In the genomic region with DNA sequence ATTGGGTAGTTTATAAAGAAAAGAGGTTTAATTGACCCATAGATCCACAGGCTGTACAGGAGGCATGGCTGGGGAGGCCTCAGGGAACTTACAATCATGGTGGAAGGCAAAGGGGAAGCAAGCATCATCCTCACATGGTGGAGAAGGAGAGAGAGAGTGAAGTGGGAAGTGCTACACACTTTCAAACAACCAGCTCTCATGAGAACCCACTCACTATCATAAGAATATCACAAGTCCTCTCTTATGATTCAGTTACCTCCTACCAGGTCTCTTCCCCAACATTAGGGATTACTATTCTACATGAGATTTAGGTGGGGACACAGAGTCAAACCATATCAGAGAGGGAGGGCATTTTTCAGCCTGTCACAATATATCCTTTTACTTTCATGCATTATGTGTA, we compare ENCODE assay signal across 16 cellular contexts. TPM values are rescaled to one million over a fixed set of nuclear protein-coding genes. Genes with fewer than 3 reads are reported as not detected.
A peak's percentile ranks its signal among the peaks of the same experiment; 100 is the strongest.
DNase-seq lines count a peak whose midpoint lies in the region; ATAC-seq and TF ChIP-seq lines count a peak whose summit lies in the region.
"Had no signal": no experiment of that assay in that cellular context is flagged by ENCODE, and none has a peak within 500 bp of the region (broad histone marks: within the 10 kb centered on the region; RNA-seq: fewer than 3 reads in every experiment).

No MANE protein-coding gene starts in this region.

- no peaks in the 10 kb centered on the region for H3K27me3 ChIP-seq in right atrium auricular region

- CTCF ChIA-PET in T-cell (lab: Charles Lee) = interaction anchor here in 1 of 2 donors (0.7 kb wide), 1 partner anchor 12 kb away, joined by 3 read pairs; no protein-coding TSS in a partner anchor

- no peak overlapping the region for H3K4me3 ChIP-seq in right atrium auricular region

- TF ChIP-seq CTCF in right atrium auricular region (IDR thresholded peaks at IDR 0.05) = no peak

- no peaks in the 10 kb centered on the region for H3K27me3 Mint-ChIP-seq in stimulated activated naive CD8-positive, alpha-beta T cell treated with anti-CD3 and anti-CD28 coated beads, Interleukin-15, Interleukin-2, amounts not matched to agents 100 ng/mL and 50 ng/mL, for 24 hours
- no peaks in the 10 kb centered on the region for H3K27me3 Mint-ChIP-seq in T-cell
- no peaks in the 10 kb centered on the region for H3K27me3 Mint-ChIP-seq in central memory CD8-positive, alpha-beta T cell

- no peak overlapping the region for H3K4me3 Mint-ChIP-seq in stimulated activated naive CD8-positive, alpha-beta T cell treated with anti-CD3 and anti-CD28 coated beads, Interleukin-15, Interleukin-2, amounts not matched to agents 100 ng/mL and 50 ng/mL, for 24 hours
- H3K4me3 Mint-ChIP-seq in T-cell = peak overlapping the region in 1 of 3 donors; percentile 4
- no peak overlapping the region for H3K4me3 Mint-ChIP-seq in central memory CD8-positive, alpha-beta T cell
- H3K4me3 Mint-ChIP-seq: B cell had no signal

- no peak overlapping the region for H3K27ac ChIP-seq in right atrium auricular region

- ATAC-seq in stimulated activated naive CD8-positive, alpha-beta T cell treated with anti-CD3 and anti-CD28 coated beads, Interleukin-15, Interleukin-2, amounts not matched to agents 100 U/mL and 50 U/mL, for 24 hours = no peak
- ATAC-seq in T-cell (replicated peaks in 1 of 4) = no peak
- no peak for ATAC-seq in central memory CD8-positive, alpha-beta T cell (replicated peaks; ENCODE audit: extremely low read depth, poor library complexity, severe bottlenecking)
- ATAC-seq: Panc1, Right ventricle myocardium inferior had no signal

- peaks cover 23% of the 10 kb centered on the region for H3K9me3 Mint-ChIP-seq in stimulated activated naive CD8-positive, alpha-beta T cell treated with anti-CD3 and anti-CD28 coated beads, Interleukin-15, Interleukin-2, amounts not matched to agents 100 ng/mL and 50 ng/mL, for 24 hours
- peaks cover 3 to 24% (median 10%) of the 10 kb centered on the region in 3 donors for H3K9me3 Mint-ChIP-seq in T-cell
- H3K9me3 Mint-ChIP-seq in central memory CD8-positive, alpha-beta T cell = peaks cover 9% of the 10 kb centered on the region

- no peaks in the 10 kb centered on the region for H3K36me3 ChIP-seq in right atrium auricular region

- H3K27ac Mint-ChIP-seq in stimulated activated naive CD8-positive, alpha-beta T cell treated with anti-CD3 and anti-CD28 coated beads, Interleukin-15, Interleukin-2, amounts not matched to agents 100 ng/mL and 50 ng/mL, for 24 hours = peak overlapping the region; percentile 59
- H3K27ac Mint-ChIP-seq in T-cell = peak overlapping the region; percentile 56 to 87
- peak overlapping the region; percentile 57 for H3K27ac Mint-ChIP-seq in central memory CD8-positive, alpha-beta T cell (ENCODE audit: low read depth)
- H3K27ac Mint-ChIP-seq: B cell had no signal

- peaks cover 0 to under 1% of the 10 kb centered on the region in 2 donors for H3K9me3 ChIP-seq in right atrium auricular region

- H3K4me1 ChIP-seq in right atrium auricular region = no peaks in the 10 kb centered on the region

- POLR2A ChIA-PET in T-cell (lab: Charles Lee) = interaction anchor here in 1 of 2 donors (0.6 to 0.7 kb wide), 2 partner anchors 9 to 91 kb away, joined by 3 to 4 read pairs; no protein-coding TSS in a partner anchor

- DNase-seq in stimulated activated naive CD8-positive, alpha-beta T cell treated with anti-CD3 and anti-CD28 coated beads, Interleukin-15, Interleukin-2, amounts not matched to agents 100 U/mL and 50 U/mL, for 24 hours = no peak
- DNase-seq in T-cell = no peak
- no peak for DNase-seq in central memory CD8-positive, alpha-beta T cell (ENCODE audit: low spot score in 2 of 2)
- DNase-seq in right atrium auricular region (ENCODE audit: low spot score) = no peak
- no peak for DNase-seq in glomerular visceral epithelial cell (ENCODE audit: extremely low spot score)
- no peak for DNase-seq in NCI-H345 (lab: John Stamatoyannopoulos, UW)
- DNase-seq: HCEC 1CT, Karpas-422, NCI-H1417, NCI-H2029, NCI-H2171 treated with DMSO at 0.1 percent for 48 hours, NCI-H510A treated with DMSO at 0.1 percent for 48 hours had no signal

- H3K4me1 Mint-ChIP-seq in stimulated activated naive CD8-positive, alpha-beta T cell treated with anti-CD3 and anti-CD28 coated beads, Interleukin-15, Interleukin-2, amounts not matched to agents 100 ng/mL and 50 ng/mL, for 24 hours (ENCODE audit: low read depth) = peaks cover 41% of the 10 kb centered on the region
- peaks cover 26 to 38% (median 32%) of the 10 kb centered on the region in 3 donors for H3K4me1 Mint-ChIP-seq in T-cell
- H3K4me1 Mint-ChIP-seq in central memory CD8-positive, alpha-beta T cell = peaks cover 19% of the 10 kb centered on the region
- H3K4me1 Mint-ChIP-seq: B cell had no signal

- H3K36me3 Mint-ChIP-seq in stimulated activated naive CD8-positive, alpha-beta T cell treated with anti-CD3 and anti-CD28 coated beads, Interleukin-15, Interleukin-2, amounts not matched to agents 100 ng/mL and 50 ng/mL, for 24 hours (ENCODE audit: low read depth) = peaks cover 3% of the 10 kb centered on the region
- peaks cover 4% of the 10 kb centered on the region for H3K36me3 Mint-ChIP-seq in T-cell
- no peaks in the 10 kb centered on the region for H3K36me3 Mint-ChIP-seq in central memory CD8-positive, alpha-beta T cell (ENCODE audit: insufficient read depth)

RNA-seq across cellular contexts. Expression of a gene that starts 22.7 kb away (rescaled TPM):
- total RNA-seq in T-cell (100 to 1,000 TPM; 206 to 266 (median 235) TPM), right atrium auricular region (1 to 10 TPM in 1 of 2 donors, under 1 TPM in 1; 0.93 to 2.0 TPM)

Comparison
In these comparisons a context has a peak if more than half of its experiments do, and no peak if none do; other contexts are left out.
1. RNA of a gene that starts 22.7 kb away (total RNA-seq): 206 to 266 TPM in T-cell; 0.93 to 2.0 TPM in right atrium auricular region; every median in the first group is over 10 times any median in the second.
2. Peak in every context shown above with its lines, with median percentiles within 50 percentile points of each other: H3K27ac Mint-ChIP-seq.